14 cellular contexts compared by ENCODE assay signal in genomic region chr9:91486699-91487497, GRCh38.
DNase-seq lines count a peak whose midpoint lies in the region; ATAC-seq and TF ChIP-seq lines count a peak whose summit lies in the region.
"Had no signal": no experiment of that assay in that cellular context is flagged by ENCODE, and none has a peak within 500 bp of the region (broad histone marks: within the 10 kb centered on the region; RNA-seq: fewer than 3 reads in every experiment).

No MANE protein-coding gene starts in this region.

- no peaks in the 10 kb centered on the region for H3K79me1 ChIP-seq in IMR-90 (ENCODE audit: low read depth in 1 of 2, low read length in 2 of 2)

- H3K27me3 ChIP-seq in IMR-90 (ENCODE audit: control insufficient read depth, insufficient read depth, low read length): no peaks in the 10 kb centered on the region

- H4K5ac ChIP-seq in IMR-90 (ENCODE audit: low read depth, low read length): peak overlapping the region; percentile 81

- TF ChIP-seq CTCF in AG09309 (IDR thresholded peaks at IDR 0.05; ENCODE audit: control insufficient read depth, insufficient read depth, low read depth, low read length, missing control alignments) (no peak), IMR-90 (conservative IDR thresholded peaks at IDR 0.05; ENCODE audit: low read depth, low read length) (no peak), chondrocyte (IDR thresholded peaks at IDR 0.05) (no peak)

- H3K27ac Mint-ChIP-seq in chondrocyte (ENCODE audit: unreplicated experiment): peak overlapping the region; percentile 100
- no peak overlapping the region for H3K27ac Mint-ChIP-seq in stimulated activated memory B cell treated with anti-CD40 and anti-IgM and Interleukin-4, amounts not matched to agents 10 μg/mL and 1 μg/mL and 100 μg/mL, for 72 hours
- H3K27ac Mint-ChIP-seq: activated naive CD4-positive, alpha-beta T cell treated with anti-CD3 and anti-CD28 coated beads, Interleukin-2, amount 50 U/mL, for 24 hours had no signal

- H3K56ac ChIP-seq in IMR-90 (ENCODE audit: extremely low read depth, insufficient read depth, low read length): peak overlapping the region; percentile 62; the same call in 1 of the 2 replicates

- H3K36me3 Mint-ChIP-seq in chondrocyte (ENCODE audit: low read depth): no peaks in the 10 kb centered on the region
- H3K36me3 Mint-ChIP-seq in stimulated activated memory B cell treated with anti-CD40 and anti-IgM and Interleukin-4, amounts not matched to agents 10 μg/mL and 1 μg/mL and 100 μg/mL, for 72 hours: no peaks in the 10 kb centered on the region
- H3K36me3 Mint-ChIP-seq: activated naive CD4-positive, alpha-beta T cell treated with anti-CD3 and anti-CD28 coated beads, Interleukin-2, amount 50 U/mL, for 24 hours had no signal

- H3K4me2 ChIP-seq in IMR-90 (ENCODE audit: low read depth, low read length): peak overlapping the region; percentile 1; the same call in 1 of the 2 replicates

- peaks cover 89% of the 10 kb centered on the region for H3K4me1 Mint-ChIP-seq in chondrocyte (ENCODE audit: low read depth)
- no peaks in the 10 kb centered on the region for H3K4me1 Mint-ChIP-seq in stimulated activated memory B cell treated with anti-CD40 and anti-IgM and Interleukin-4, amounts not matched to agents 10 μg/mL and 1 μg/mL and 100 μg/mL, for 72 hours
- H3K4me1 Mint-ChIP-seq: activated naive CD4-positive, alpha-beta T cell treated with anti-CD3 and anti-CD28 coated beads, Interleukin-2, amount 50 U/mL, for 24 hours had no signal

- H3K14ac ChIP-seq in IMR-90 (replicated peaks; ENCODE audit: low read depth, low read length): peak overlapping the region; percentile 65

- peaks cover 3% of the 10 kb centered on the region; the same call in 1 of the 2 replicates for H3K9me1 ChIP-seq in IMR-90 (ENCODE audit: insufficient read depth, low read length)

- peak overlapping the region; percentile 47 for H3K4me3 Mint-ChIP-seq in chondrocyte (ENCODE audit: unreplicated experiment)
- H3K4me3 Mint-ChIP-seq in stimulated activated memory B cell treated with anti-CD40 and anti-IgM and Interleukin-4, amounts not matched to agents 10 μg/mL and 1 μg/mL and 100 μg/mL, for 72 hours: no peak overlapping the region
- H3K4me3 Mint-ChIP-seq: activated naive CD4-positive, alpha-beta T cell treated with anti-CD3 and anti-CD28 coated beads, Interleukin-2, amount 50 U/mL, for 24 hours had no signal

- peak overlapping the region; percentile 87 for H4K91ac ChIP-seq in IMR-90 (ENCODE audit: insufficient read depth, low read depth, low read length)

- CTCF ChIA-PET in IMR-90 (lab: Yijun Ruan, JAX): no interaction called here

- H3K18ac ChIP-seq in IMR-90 (ENCODE audit: low read depth, low read length): peak overlapping the region; percentile 66

- H3K9me3 ChIP-seq in IMR-90 (ENCODE audit: control insufficient read depth, insufficient read depth, low read length): no peaks in the 10 kb centered on the region

- H3K4me1 ChIP-seq in IMR-90 (ENCODE audit: control insufficient read depth, insufficient read depth, low read length): peaks cover 15% of the 10 kb centered on the region
- H3K4me1 ChIP-seq: foreskin keratinocyte had no signal

- DNase-seq in AG09309 (ENCODE audit: low read depth) (peak; percentile 41), IMR-90 (peak; percentile 68), chondrocyte (ENCODE audit: low spot score) (no peak), myocyte (ENCODE audit: low read depth) (peak; percentile 64), NCI-H524 (lab: John Stamatoyannopoulos, UW) (no peak), DMS114 treated with DMSO at 0.1 percent for 48 hours (lab: John Stamatoyannopoulos, UW; ENCODE audit: unreplicated experiment) (no peak), NCI-H524 treated with DMSO at 0.1 percent for 48 hours (lab: John Stamatoyannopoulos, UW) (no peak)
- DNase-seq: foreskin keratinocyte, GDM1, NCI-H1105, NCI-H526 had no signal

- WGBS in IMR-90 (ENCODE audit: extremely low coverage in 2 of 2, insufficient read length in 1 of 2), 2 experiments: no CpG with 5 or more reads among the region's 6 CpGs

- no peaks in the 10 kb centered on the region for H4K20me1 ChIP-seq in IMR-90 (ENCODE audit: insufficient read depth, low read length)

- peak overlapping the region; percentile 80 for H2BK120ac ChIP-seq in IMR-90 (ENCODE audit: low read depth, low read length)

- dilution Hi-C loops in IMR-90 (cut with HindIII; ENCODE audit: low sequenced_read_pairs, unreplicated experiment): no loop called here

- intact Hi-C loops in IMR-90 (cut with micrococcal nuclease): no loop called here

- no peak overlapping the region for H3K9ac ChIP-seq in IMR-90 (ENCODE audit: low read depth, low read length)

- H2BK20ac ChIP-seq in IMR-90 (ENCODE audit: low read depth, low read length): peak overlapping the region; percentile 81

- H4K8ac ChIP-seq in IMR-90 (ENCODE audit: low read depth in 2 of 2, low read length in 2 of 2): peak overlapping the region; percentile 41 to 68; a peak in 3 of 4 replicates

- no peak for TF ChIP-seq RAD21 in IMR-90 (IDR thresholded peaks at IDR 0.05; ENCODE audit: low read length)

- H3K36me3 ChIP-seq in IMR-90 (ENCODE audit: control insufficient read depth, insufficient read depth, low read length): no peaks in the 10 kb centered on the region

- peak overlapping the region; percentile 59 for H3K27ac ChIP-seq in IMR-90 (ENCODE audit: insufficient read depth, low read length)
- H3K27ac ChIP-seq: foreskin keratinocyte had no signal

- H3K4me3 ChIP-seq in AG09309 (ENCODE audit: control insufficient read depth, low read depth, low read length): no peak overlapping the region
- no peak overlapping the region for H3K4me3 ChIP-seq in IMR-90 (ENCODE audit: insufficient read depth, low read depth, low read length)
- H3K4me3 ChIP-seq: coronary artery had no signal

- H3K9me3 Mint-ChIP-seq in chondrocyte (ENCODE audit: low read depth): no peaks in the 10 kb centered on the region
- peaks cover 2% of the 10 kb centered on the region for H3K9me3 Mint-ChIP-seq in stimulated activated memory B cell treated with anti-CD40 and anti-IgM and Interleukin-4, amounts not matched to agents 10 μg/mL and 1 μg/mL and 100 μg/mL, for 72 hours
- H3K9me3 Mint-ChIP-seq: activated naive CD4-positive, alpha-beta T cell treated with anti-CD3 and anti-CD28 coated beads, Interleukin-2, amount 50 U/mL, for 24 hours had no signal

- POLR2A ChIA-PET in IMR-90 (lab: Charles Lee; ENCODE audit: unreplicated experiment): no interaction called here

- no peak for TF ChIP-seq POLR2A in IMR-90 (IDR thresholded peaks at IDR 0.05; ENCODE audit: low read depth, low read length)

- no peaks in the 10 kb centered on the region for H3K27me3 Mint-ChIP-seq in chondrocyte (ENCODE audit: low read depth)
- no peaks in the 10 kb centered on the region for H3K27me3 Mint-ChIP-seq in stimulated activated memory B cell treated with anti-CD40 and anti-IgM and Interleukin-4, amounts not matched to agents 10 μg/mL and 1 μg/mL and 100 μg/mL, for 72 hours

- in situ Hi-C loops in IMR-90 (cut with MboI; ENCODE audit: low sequenced_read_pairs): no loop called here

- peak; percentile 79 for ATAC-seq in IMR-90 (ENCODE audit: low read depth)
- ATAC-seq in stimulated activated memory B cell treated with anti-CD40 and anti-IgM and Interleukin-4, amounts not matched to agents 10 μg/mL and 1 μg/mL and 100 μg/mL, for 72 hours: no peak
- ATAC-seq: foreskin keratinocyte had no signal

- peak overlapping the region; percentile 81 for H3K4ac ChIP-seq in IMR-90 (ENCODE audit: low read depth, low read length)

- H2AK5ac ChIP-seq in IMR-90 (ENCODE audit: low read depth, low read length): peak overlapping the region; percentile 78

- no TSS peak for BruUV-seq in IMR-90 (replicated peaks; lab: Mats Ljungman, UMichigan)

- peak overlapping the region; percentile 90; the same call in 2 of the 3 replicates for H2BK15ac ChIP-seq in IMR-90 (ENCODE audit: low read depth, low read length)

- peak overlapping the region; percentile 78 for H2AFZ ChIP-seq in IMR-90 (replicated peaks; ENCODE audit: low read length, poor library complexity)

- H2BK5ac ChIP-seq in IMR-90 (ENCODE audit: low read depth, low read length, poor library complexity, severe bottlenecking): peak overlapping the region; percentile 82

- H2AK9ac ChIP-seq in IMR-90 (replicated peaks; ENCODE audit: low read depth, low read length, poor library complexity): peak overlapping the region; percentile 62

- H3K23ac ChIP-seq in IMR-90 (ENCODE audit: low read depth, low read length): peak overlapping the region; percentile 55; the same call in 1 of the 2 replicates

TF ChIP-seq in IMR-90, 13 proteins besides CTCF, POLR2A, EP300 and RAD21:
- TF ChIP-seq RFX5 (IDR thresholded peaks at IDR 0.05; ENCODE audit: low read depth, low read length) (no peak), BHLHE40 (IDR thresholded peaks at IDR 0.05; ENCODE audit: low read depth, low read length) (peak; percentile 36; the same call in 1 of the 2 replicates), USF2 (IDR thresholded peaks at IDR 0.05; ENCODE audit: low read depth, low read length) (peak; percentile 60; the same call in 1 of the 2 replicates), CEBPB (IDR thresholded peaks at IDR 0.05; ENCODE audit: low read depth, low read length) (peak; percentile 79)
TF ChIP-seq in IMR-90: peak in this region for 3.

Comparison
In these comparisons a context has a peak if more than half of its experiments do, and no peak if none do; other contexts are left out.
1. DNase-seq: peak in AG09309 (single experiment), IMR-90 (single experiment) and myocyte (single experiment); none in chondrocyte (single experiment), NCI-H524 (0 of 2), DMS114 treated with DMSO at 0.1 percent for 48 hours (single experiment) and NCI-H524 treated with DMSO at 0.1 percent for 48 hours (single experiment).